ENCODE assay signal across 1 cellular context in the genomic region with DNA sequence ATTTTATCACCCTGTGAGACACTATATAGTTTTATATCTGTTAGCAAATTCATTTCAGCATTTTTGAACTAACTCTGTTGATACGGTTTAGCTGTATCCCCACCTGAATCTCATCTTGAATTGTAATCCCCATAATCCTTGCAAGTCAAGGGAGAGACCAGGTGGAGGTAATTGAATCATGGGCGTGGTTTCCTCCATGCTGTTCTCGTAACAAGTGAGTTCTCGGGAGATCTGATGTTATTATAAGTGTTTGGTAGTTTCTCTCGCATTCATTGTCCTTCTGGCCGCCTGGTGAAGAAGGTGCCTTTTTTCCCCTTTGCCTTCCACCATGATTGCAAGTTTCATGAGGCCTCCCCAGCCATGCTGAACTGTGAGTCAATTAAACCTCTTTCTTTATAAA.
TF ChIP-seq lines count a peak whose summit lies in the region.

No MANE protein-coding gene starts in this region.

TF ChIP-seq in H1, 55 proteins besides CTCF, POLR2A, EP300 and RAD21:
- TF ChIP-seq TAF1 (IDR thresholded peaks at IDR 0.05; ENCODE audit: low read depth, low read length) (no peak), CHD2 (IDR thresholded peaks at IDR 0.05; ENCODE audit: low read length) (no peak), GTF2F1 (IDR thresholded peaks at IDR 0.05; ENCODE audit: borderline replicate concordance, low read depth, low read length) (no peak)
